ENCODE assay signal across 20 cellular contexts in genomic region chr20:59019217-59019616, GRCh38. TPM values are rescaled to one million over a fixed set of nuclear protein-coding genes. Genes with fewer than 3 reads are reported as not detected.
A peak's percentile ranks its signal among the peaks of the same experiment; 100 is the strongest.
DNase-seq lines count a peak whose midpoint lies in the region; TF ChIP-seq lines count a peak whose summit lies in the region.
"Had no signal": no experiment of that assay in that cellular context is flagged by ENCODE, and none has a peak within 500 bp of the region (broad histone marks: within the 10 kb centered on the region; RNA-seq: fewer than 3 reads in every experiment).

TSS of gene TUBB1 (plus strand) at chr20:59019429. CDS start at chr20:59019523, 94 bp downstream.

- TF ChIP-seq CTCF in RWPE1 (conservative IDR thresholded peaks at IDR 0.05; ENCODE audit: low read depth) (no peak), endothelial cell (IDR thresholded peaks at IDR 0.05; ENCODE audit: unreplicated experiment) (no peak)

- no peak within 1 kb of the TSS for H3K23ac ChIP-seq in trophoblast cell (ENCODE audit: low read length)

- POLR2A ChIA-PET in activated CD4-positive, alpha-beta T cell treated with anti-CD3 and anti-CD28 coated beads, Interleukin-2, amount 10 ng/mL, durations not matched to agents 7 days and 5 days (lab: Charles Lee) = interaction anchor here (0.5 kb wide), 1 partner anchor 13 kb away, joined by 4 read pairs; no protein-coding TSS in a partner anchor
- POLR2A ChIA-PET in RWPE1 (lab: Yijun Ruan, JAX; ENCODE audit: low non-redundant PET) = no interaction called here

- H3K4me3 Mint-ChIP-seq in activated CD4-positive, alpha-beta T cell treated with anti-CD3 and anti-CD28 coated beads, Interleukin-2, amount 10 ng/mL, durations not matched to agents 7 days and 5 days = no peak within 1 kb of the TSS
- H3K4me3 Mint-ChIP-seq in endothelial cell (ENCODE audit: unreplicated experiment) = peak within 1 kb of the TSS; percentile 42
- H3K4me3 Mint-ChIP-seq: activated B cell treated with CpG ODN at 0.5 μM for 24 hours; naive thymus-derived CD4-positive, alpha-beta T cell had no signal

- H3K79me2 ChIP-seq in trophoblast cell (ENCODE audit: control insufficient read depth, insufficient read depth, low read length, poor library complexity) (no peaks in the 10 kb centered on the region), GM23248 (ENCODE audit: insufficient read depth) (0 out of 2 replicates have a peak, but pooled peaks cover 4% of the 10 kb centered on the region)

- H3K27ac ChIP-seq in RWPE1 = peak within 1 kb of the TSS; percentile 35
- no peak within 1 kb of the TSS for H3K27ac ChIP-seq in trophoblast cell (ENCODE audit: low read depth, low read length)
- no peak within 1 kb of the TSS for H3K27ac ChIP-seq in GM23248
- H3K27ac ChIP-seq: dorsolateral prefrontal cortex, foreskin keratinocyte, upper lobe of right lung had no signal

- H3K27me3 ChIP-seq in trophoblast cell (ENCODE audit: insufficient read depth, low read length) = no peaks in the 10 kb centered on the region
- no peaks in the 10 kb centered on the region for H3K27me3 ChIP-seq in GM23248 (replicated peaks; ENCODE audit: insufficient read depth)
- H3K27me3 ChIP-seq: dorsolateral prefrontal cortex, foreskin keratinocyte, upper lobe of right lung had no signal

- H4K91ac ChIP-seq in trophoblast cell (ENCODE audit: low read depth, low read length) = peak within 1 kb of the TSS; percentile 20

- H2BK12ac ChIP-seq in trophoblast cell (ENCODE audit: low read length) = peak within 1 kb of the TSS; percentile 53

- H2BK120ac ChIP-seq in trophoblast cell (ENCODE audit: insufficient read depth, low read length, poor library complexity) = peak within 1 kb of the TSS; percentile 36

- WGBS in trophoblast cell (ENCODE audit: extremely low coverage, insufficient coverage, insufficient read length) = no CpG with 5 or more reads among the region's 5 CpGs
- 95 to 96% methylated on average over 5 of the region's 5 CpGs for WGBS in GM23248 (ENCODE audit: low coverage in 1 of 2, low lambda C conversion rate in 2 of 2, missing lambda C conversion rate in 2 of 2), 2 experiments

- no peak within 1 kb of the TSS for H3K4ac ChIP-seq in trophoblast cell (ENCODE audit: low read depth, low read length)

- H3K4me3 ChIP-seq in trophoblast cell (ENCODE audit: low read depth, low read length) = no peak within 1 kb of the TSS
- no peak within 1 kb of the TSS for H3K4me3 ChIP-seq in GM23248
- H3K4me3 ChIP-seq: dorsolateral prefrontal cortex, upper lobe of right lung had no signal

- H2BK5ac ChIP-seq in trophoblast cell (ENCODE audit: low read depth, low read length, poor library complexity) = no peak within 1 kb of the TSS

- H3K9ac ChIP-seq in trophoblast cell (ENCODE audit: low read length) (no peak within 1 kb of the TSS), GM23248 (no peak within 1 kb of the TSS)

- no peak within 1 kb of the TSS for H2AK5ac ChIP-seq in trophoblast cell (ENCODE audit: low read length)

- no peaks in the 10 kb centered on the region for H3K27me3 Mint-ChIP-seq in activated CD4-positive, alpha-beta T cell treated with anti-CD3 and anti-CD28 coated beads, Interleukin-2, amount 10 ng/mL, durations not matched to agents 7 days and 5 days
- peaks cover 1% of the 10 kb centered on the region for H3K27me3 Mint-ChIP-seq in endothelial cell (ENCODE audit: unreplicated experiment)
- H3K27me3 Mint-ChIP-seq: activated B cell treated with CpG ODN at 0.5 μM for 24 hours; naive thymus-derived CD4-positive, alpha-beta T cell had no signal

- in situ Hi-C loops in GM23248 (cut with MboI) = loop anchor here (25.0 kb wide), 1 partner anchor 782 kb away; the partner anchor contains the start of gene ANKRD60

- peaks cover 3 to 14% of the 10 kb centered on the region in 2 experiments for H3K4me1 ChIP-seq in trophoblast cell (ENCODE audit: control insufficient read depth in 1 of 2, insufficient read depth in 2 of 2, low read length in 2 of 2)
- H3K4me1 ChIP-seq in GM23248 (ENCODE audit: insufficient read depth) = peaks cover 23% of the 10 kb centered on the region
- H3K4me1 ChIP-seq: upper lobe of right lung had no signal

- no peak within 1 kb of the TSS for H4K12ac ChIP-seq in trophoblast cell (ENCODE audit: low read depth, low read length)

- no peaks in the 10 kb centered on the region for H3K9me2 ChIP-seq in GM23248 (ENCODE audit: insufficient read depth)

- peaks cover 18% of the 10 kb centered on the region for H3K36me3 Mint-ChIP-seq in activated CD4-positive, alpha-beta T cell treated with anti-CD3 and anti-CD28 coated beads, Interleukin-2, amount 10 ng/mL, durations not matched to agents 7 days and 5 days (ENCODE audit: low read depth)
- peaks cover 13% of the 10 kb centered on the region for H3K36me3 Mint-ChIP-seq in endothelial cell (ENCODE audit: low read depth, unreplicated experiment)

- no peaks in the 10 kb centered on the region for H3K79me1 ChIP-seq in trophoblast cell (ENCODE audit: low read length)

- H4K8ac ChIP-seq in trophoblast cell (ENCODE audit: low read depth, low read length) = no peak within 1 kb of the TSS

- CTCF ChIA-PET in activated CD4-positive, alpha-beta T cell treated with anti-CD3 and anti-CD28 coated beads, Interleukin-2, amount 10 ng/mL, durations not matched to agents 7 days and 5 days (lab: Charles Lee) = interaction anchor here (1.5 kb wide), 1 partner anchor 11 kb away, joined by 7 read pairs; no protein-coding TSS in a partner anchor
- CTCF ChIA-PET in RWPE1 (lab: Yijun Ruan, JAX) = no interaction called here

- H2AFZ ChIP-seq in trophoblast cell (ENCODE audit: insufficient read depth, low read length, poor library complexity) = no peak within 1 kb of the TSS
- no peak within 1 kb of the TSS for H2AFZ ChIP-seq in GM23248

- H3K18ac ChIP-seq in trophoblast cell (ENCODE audit: low read length) = no peak within 1 kb of the TSS

- peak within 1 kb of the TSS; percentile 31 for H3K27ac Mint-ChIP-seq in activated CD4-positive, alpha-beta T cell treated with anti-CD3 and anti-CD28 coated beads, Interleukin-2, amount 10 ng/mL, durations not matched to agents 7 days and 5 days
- no peak within 1 kb of the TSS for H3K27ac Mint-ChIP-seq in endothelial cell (ENCODE audit: unreplicated experiment)

- peak within 1 kb of the TSS; percentile 56 for H3K14ac ChIP-seq in trophoblast cell (ENCODE audit: low read length)

- no peaks in the 10 kb centered on the region for H3K9me3 Mint-ChIP-seq in activated CD4-positive, alpha-beta T cell treated with anti-CD3 and anti-CD28 coated beads, Interleukin-2, amount 10 ng/mL, durations not matched to agents 7 days and 5 days
- H3K9me3 Mint-ChIP-seq in endothelial cell (ENCODE audit: unreplicated experiment) = no peaks in the 10 kb centered on the region
- H3K9me3 Mint-ChIP-seq: activated B cell treated with CpG ODN at 0.5 μM for 24 hours; naive thymus-derived CD4-positive, alpha-beta T cell had no signal

- peaks cover 28% of the 10 kb centered on the region for H3K4me1 Mint-ChIP-seq in activated CD4-positive, alpha-beta T cell treated with anti-CD3 and anti-CD28 coated beads, Interleukin-2, amount 10 ng/mL, durations not matched to agents 7 days and 5 days
- peaks cover 26% of the 10 kb centered on the region for H3K4me1 Mint-ChIP-seq in endothelial cell (ENCODE audit: unreplicated experiment)

- no peaks in the 10 kb centered on the region for H4K20me1 ChIP-seq in GM23248 (ENCODE audit: insufficient read depth)

- H3F3A ChIP-seq in GM23248 (ENCODE audit: insufficient read depth) = peaks cover 18% of the 10 kb centered on the region

- H3K9me3 ChIP-seq in trophoblast cell (ENCODE audit: insufficient read depth, low read depth, low read length) (peaks cover 2% of the 10 kb centered on the region), GM23248 (ENCODE audit: low read depth) (no peaks in the 10 kb centered on the region)
- H3K9me3 ChIP-seq: upper lobe of right lung had no signal

- DNase-seq in activated CD4-positive, alpha-beta T cell treated with anti-CD3 and anti-CD28 coated beads, Interleukin-2, amount 10 ng/mL, durations not matched to agents 7 days and 5 days = no peak
- DNase-seq in activated CD4-positive, alpha-beta T cell treated with anti-CD3 and anti-CD28 coated beads for 1 hour = no peak
- DNase-seq in RWPE1 (ENCODE audit: low spot score) (no peak), endothelial cell (ENCODE audit: low spot score) (no peak), trophoblast cell (no peak), NCI-H2227 treated with DMSO at 0.1 percent for 48 hours (lab: John Stamatoyannopoulos, UW) (no peak), GM23248 (no peak), SHP77 treated with DMSO at 0.1 percent for 48 hours (lab: John Stamatoyannopoulos, UW) (no peak)
- DNase-seq: 8988T; activated B cell treated with CpG ODN at 0.5 μM for 24 hours; central memory CD4-positive, alpha-beta T cell; foreskin keratinocyte; KBM-7; naive thymus-derived CD4-positive, alpha-beta T cell; NCI-H1694; NCI-H748 treated with DMSO at 0.1 percent for 48 hours had no signal

- H3K4me2 ChIP-seq in trophoblast cell (ENCODE audit: low read length) (no peak within 1 kb of the TSS), GM23248 (ENCODE audit: unreplicated experiment) (no peak within 1 kb of the TSS)

- H3K36me3 ChIP-seq in trophoblast cell (ENCODE audit: control insufficient read depth in 1 of 2, insufficient read depth in 2 of 2, low read length in 2 of 2) = peaks cover 11 to 14% of the 10 kb centered on the region in 2 experiments
- peaks cover 3% of the 10 kb centered on the region; the same call in 1 of the 2 replicates for H3K36me3 ChIP-seq in GM23248 (ENCODE audit: low read depth)

RNA-seq across cellular contexts. Expression of gene TUBB1, which starts in this region (rescaled TPM):
- not detected for total RNA-seq in activated CD4-positive, alpha-beta T cell treated with anti-CD3 and anti-CD28 coated beads, Interleukin-2, amount 10 ng/mL, durations not matched to agents 7 days and 5 days
- total RNA-seq in endothelial cell (ENCODE audit: unreplicated experiment) = not detected
- 0.12 TPM in 2 replicates for polyA plus RNA-seq in trophoblast cell (2013)
- total RNA-seq in GM23248 (2014; rRNA removed; shearing (Covaris generic)) = not detected in 2 replicates
- polyA plus RNA-seq in GM23248 (2016; fragmentation: Nextera tagmentation; extraction: Ambion mirVana) = 0.05 and 0.09 TPM in 2 replicates
- total RNA-seq: foreskin keratinocyte; lung microvascular endothelial cell; T-helper 1 cell treated with Interleukin-12 subunit alpha and Interleukin-12 subunit beta and Interleukin-4 antibody, amounts not matched to agents 30 ng/mL and 1 ng/mL, for 36 hours had no signal
- polyA plus RNA-seq: foreskin keratinocyte had no signal
